Comparison of ENCODE assay signal across 7 cellular contexts in the genomic region with DNA sequence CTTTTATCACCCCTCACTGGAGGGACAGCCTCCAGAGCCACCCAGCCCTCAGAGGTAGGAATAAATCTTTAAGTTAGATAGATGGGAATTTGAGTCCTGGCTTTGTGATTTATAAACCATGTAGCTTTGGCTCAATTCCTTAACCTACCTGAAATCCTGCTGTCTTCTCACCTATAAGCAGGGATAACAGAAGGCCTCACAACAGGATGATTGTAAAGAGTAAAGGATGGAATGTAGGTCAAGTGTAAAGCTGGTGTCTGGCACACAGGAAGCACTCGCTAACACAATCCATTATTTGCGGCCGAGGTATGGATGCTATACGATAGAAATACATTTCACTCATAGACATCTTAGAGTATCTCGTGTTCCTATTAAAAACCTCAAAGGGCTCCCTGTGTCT.
"Had no signal": no experiment of that assay in that cellular context is flagged by ENCODE, and none has a peak within 500 bp of the region (broad histone marks: within the 10 kb centered on the region; RNA-seq: fewer than 3 reads in every experiment).

No MANE protein-coding gene starts in this region.

- H3K36me3 ChIP-seq: HAP-1 had no signal

- H3K4me1 ChIP-seq: HAP-1 had no signal

- H3K4me3 ChIP-seq: GM23248, HAP-1, K562 had no signal

- DNase-seq: GM23248, GOT3, H7, HFFc6 had no signal

- H3K9me3 ChIP-seq: HAP-1 had no signal

- H3K27ac ChIP-seq: GM23248, HL-60 had no signal
